ENCODE assay signal across 1 cellular context in the genomic region with DNA sequence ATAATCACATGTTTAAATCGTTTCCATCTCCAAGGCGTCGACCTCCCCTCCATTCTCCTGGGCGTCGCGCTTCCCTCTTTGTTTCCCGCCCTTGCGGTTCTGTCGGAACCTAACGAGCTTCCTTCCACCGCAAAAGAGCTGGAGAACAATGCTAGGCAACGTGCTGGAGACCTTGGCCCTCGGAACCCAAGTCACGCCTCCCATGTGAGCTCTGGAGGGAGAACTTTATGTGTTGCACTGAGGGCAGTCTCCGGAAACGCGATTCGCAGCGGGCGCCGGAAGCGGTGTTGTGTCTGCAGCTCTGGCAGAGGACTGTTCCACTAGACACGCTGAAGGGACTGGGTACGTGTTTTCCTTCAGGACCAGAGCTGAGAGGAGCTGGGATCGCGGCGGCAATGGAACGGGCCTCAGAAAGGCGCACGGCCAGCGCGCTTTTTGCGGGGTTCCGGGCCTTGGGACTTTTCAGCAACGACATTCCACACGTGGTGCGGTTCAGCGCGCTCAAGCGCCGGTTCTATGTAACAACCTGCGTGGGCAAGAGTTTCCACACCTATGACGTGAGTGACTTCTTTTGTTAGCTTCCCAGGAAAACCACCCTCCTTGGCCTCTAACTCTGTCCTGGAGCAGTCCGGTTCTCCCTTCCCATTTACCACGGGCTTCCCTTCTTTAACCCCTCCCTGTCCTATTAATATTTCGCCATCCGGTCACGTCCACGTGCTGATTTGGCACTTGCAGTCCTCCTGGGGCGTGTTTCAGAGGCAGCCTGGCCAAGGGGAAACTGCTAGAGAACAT.
TF ChIP-seq lines count a peak whose summit lies in the region.

Gene WDR36 (plus strand): TSS at position 287 of the 792 bp plus-strand sequence. CDS start 109 bp downstream, at position 396.

TF ChIP-seq in K562, 482 proteins besides CTCF, POLR2A, EP300 and RAD21 (continued from another document and continues in another):
- TF ChIP-seq, protein P1, sequence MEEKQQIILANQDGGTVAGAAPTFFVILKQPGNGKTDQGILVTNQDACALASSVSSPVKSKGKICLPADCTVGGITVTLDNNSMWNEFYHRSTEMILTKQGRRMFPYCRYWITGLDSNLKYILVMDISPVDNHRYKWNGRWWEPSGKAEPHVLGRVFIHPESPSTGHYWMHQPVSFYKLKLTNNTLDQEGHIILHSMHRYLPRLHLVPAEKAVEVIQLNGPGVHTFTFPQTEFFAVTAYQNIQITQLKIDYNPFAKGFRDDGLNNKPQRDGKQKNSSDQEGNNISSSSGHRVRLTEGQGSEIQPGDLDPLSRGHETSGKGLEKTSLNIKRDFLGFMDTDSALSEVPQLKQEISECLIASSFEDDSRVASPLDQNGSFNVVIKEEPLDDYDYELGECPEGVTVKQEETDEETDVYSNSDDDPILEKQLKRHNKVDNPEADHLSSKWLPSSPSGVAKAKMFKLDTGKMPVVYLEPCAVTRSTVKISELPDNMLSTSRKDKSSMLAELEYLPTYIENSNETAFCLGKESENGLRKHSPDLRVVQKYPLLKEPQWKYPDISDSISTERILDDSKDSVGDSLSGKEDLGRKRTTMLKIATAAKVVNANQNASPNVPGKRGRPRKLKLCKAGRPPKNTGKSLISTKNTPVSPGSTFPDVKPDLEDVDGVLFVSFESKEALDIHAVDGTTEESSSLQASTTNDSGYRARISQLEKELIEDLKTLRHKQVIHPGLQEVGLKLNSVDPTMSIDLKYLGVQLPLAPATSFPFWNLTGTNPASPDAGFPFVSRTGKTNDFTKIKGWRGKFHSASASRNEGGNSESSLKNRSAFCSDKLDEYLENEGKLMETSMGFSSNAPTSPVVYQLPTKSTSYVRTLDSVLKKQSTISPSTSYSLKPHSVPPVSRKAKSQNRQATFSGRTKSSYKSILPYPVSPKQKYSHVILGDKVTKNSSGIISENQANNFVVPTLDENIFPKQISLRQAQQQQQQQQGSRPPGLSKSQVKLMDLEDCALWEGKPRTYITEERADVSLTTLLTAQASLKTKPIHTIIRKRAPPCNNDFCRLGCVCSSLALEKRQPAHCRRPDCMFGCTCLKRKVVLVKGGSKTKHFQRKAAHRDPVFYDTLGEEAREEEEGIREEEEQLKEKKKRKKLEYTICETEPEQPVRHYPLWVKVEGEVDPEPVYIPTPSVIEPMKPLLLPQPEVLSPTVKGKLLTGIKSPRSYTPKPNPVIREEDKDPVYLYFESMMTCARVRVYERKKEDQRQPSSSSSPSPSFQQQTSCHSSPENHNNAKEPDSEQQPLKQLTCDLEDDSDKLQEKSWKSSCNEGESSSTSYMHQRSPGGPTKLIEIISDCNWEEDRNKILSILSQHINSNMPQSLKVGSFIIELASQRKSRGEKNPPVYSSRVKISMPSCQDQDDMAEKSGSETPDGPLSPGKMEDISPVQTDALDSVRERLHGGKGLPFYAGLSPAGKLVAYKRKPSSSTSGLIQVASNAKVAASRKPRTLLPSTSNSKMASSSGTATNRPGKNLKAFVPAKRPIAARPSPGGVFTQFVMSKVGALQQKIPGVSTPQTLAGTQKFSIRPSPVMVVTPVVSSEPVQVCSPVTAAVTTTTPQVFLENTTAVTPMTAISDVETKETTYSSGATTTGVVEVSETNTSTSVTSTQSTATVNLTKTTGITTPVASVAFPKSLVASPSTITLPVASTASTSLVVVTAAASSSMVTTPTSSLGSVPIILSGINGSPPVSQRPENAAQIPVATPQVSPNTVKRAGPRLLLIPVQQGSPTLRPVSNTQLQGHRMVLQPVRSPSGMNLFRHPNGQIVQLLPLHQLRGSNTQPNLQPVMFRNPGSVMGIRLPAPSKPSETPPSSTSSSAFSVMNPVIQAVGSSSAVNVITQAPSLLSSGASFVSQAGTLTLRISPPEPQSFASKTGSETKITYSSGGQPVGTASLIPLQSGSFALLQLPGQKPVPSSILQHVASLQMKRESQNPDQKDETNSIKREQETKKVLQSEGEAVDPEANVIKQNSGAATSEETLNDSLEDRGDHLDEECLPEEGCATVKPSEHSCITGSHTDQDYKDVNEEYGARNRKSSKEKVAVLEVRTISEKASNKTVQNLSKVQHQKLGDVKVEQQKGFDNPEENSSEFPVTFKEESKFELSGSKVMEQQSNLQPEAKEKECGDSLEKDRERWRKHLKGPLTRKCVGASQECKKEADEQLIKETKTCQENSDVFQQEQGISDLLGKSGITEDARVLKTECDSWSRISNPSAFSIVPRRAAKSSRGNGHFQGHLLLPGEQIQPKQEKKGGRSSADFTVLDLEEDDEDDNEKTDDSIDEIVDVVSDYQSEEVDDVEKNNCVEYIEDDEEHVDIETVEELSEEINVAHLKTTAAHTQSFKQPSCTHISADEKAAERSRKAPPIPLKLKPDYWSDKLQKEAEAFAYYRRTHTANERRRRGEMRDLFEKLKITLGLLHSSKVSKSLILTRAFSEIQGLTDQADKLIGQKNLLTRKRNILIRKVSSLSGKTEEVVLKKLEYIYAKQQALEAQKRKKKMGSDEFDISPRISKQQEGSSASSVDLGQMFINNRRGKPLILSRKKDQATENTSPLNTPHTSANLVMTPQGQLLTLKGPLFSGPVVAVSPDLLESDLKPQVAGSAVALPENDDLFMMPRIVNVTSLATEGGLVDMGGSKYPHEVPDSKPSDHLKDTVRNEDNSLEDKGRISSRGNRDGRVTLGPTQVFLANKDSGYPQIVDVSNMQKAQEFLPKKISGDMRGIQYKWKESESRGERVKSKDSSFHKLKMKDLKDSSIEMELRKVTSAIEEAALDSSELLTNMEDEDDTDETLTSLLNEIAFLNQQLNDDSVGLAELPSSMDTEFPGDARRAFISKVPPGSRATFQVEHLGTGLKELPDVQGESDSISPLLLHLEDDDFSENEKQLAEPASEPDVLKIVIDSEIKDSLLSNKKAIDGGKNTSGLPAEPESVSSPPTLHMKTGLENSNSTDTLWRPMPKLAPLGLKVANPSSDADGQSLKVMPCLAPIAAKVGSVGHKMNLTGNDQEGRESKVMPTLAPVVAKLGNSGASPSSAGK (IDR thresholded peaks at IDR 0.05): peak; percentile 99
- TF ChIP-seq ZNF175 (CRISPR knock-in tag; IDR thresholded peaks at IDR 0.05; ENCODE audit: low read depth): peak; percentile 73; the same call in 1 of the 2 replicates
- peak; percentile 24; the same call in 1 of the 2 replicates for TF ChIP-seq MTF1 (CRISPR knock-in tag; IDR thresholded peaks at IDR 0.05; ENCODE audit: borderline replicate concordance)
- peak; percentile 38 for TF ChIP-seq TCF3 (CRISPR knock-in tag; IDR thresholded peaks at IDR 0.05)
- TF ChIP-seq RBM39 (optimal IDR thresholded peaks at IDR 0.05; ENCODE audit: low read depth, low read length): peak; percentile 83
- peak; percentile 39; the same call in 1 of the 2 replicates for TF ChIP-seq KLF13 (tag; IDR thresholded peaks at IDR 0.05; ENCODE audit: borderline replicate concordance, low read depth)
- TF ChIP-seq SOX6 (IDR thresholded peaks at IDR 0.05): peak; percentile 95
- peak; percentile 96 for TF ChIP-seq RB1 (IDR thresholded peaks at IDR 0.05; ENCODE audit: low read depth)
- 0 out of 2 replicates have a peak, but pooled peaks have one; percentile 39 for TF ChIP-seq ZNF324 (CRISPR knock-in tag; IDR thresholded peaks at IDR 0.05)
- peak; percentile 68; the same call in 1 of the 2 replicates for TF ChIP-seq PML (IDR thresholded peaks at IDR 0.05; ENCODE audit: low read length)
- no peak for TF ChIP-seq ZNF197 (CRISPR knock-in tag; IDR thresholded peaks at IDR 0.05; ENCODE audit: low read depth)
- TF ChIP-seq RBBP5 (IDR thresholded peaks at IDR 0.05; ENCODE audit: borderline replicate concordance, insufficient read depth, low read length, poor library complexity, severe bottlenecking): peak; percentile 88
- TF ChIP-seq ZNF354B (CRISPR knock-in tag; IDR thresholded peaks at IDR 0.05): no peak
- peak; percentile 65; the same call in 1 of the 2 replicates for TF ChIP-seq RREB1 (CRISPR knock-in tag; IDR thresholded peaks at IDR 0.05)
- peak; percentile 88 for TF ChIP-seq ZBTB1 (CRISPR knock-in tag; IDR thresholded peaks at IDR 0.05; ENCODE audit: borderline replicate concordance, low read depth)
- TF ChIP-seq SIN3B (IDR thresholded peaks at IDR 0.05; ENCODE audit: low read depth): peak; percentile 91
- TF ChIP-seq EHMT2 (IDR thresholded peaks at IDR 0.05): peak; percentile 96
- TF ChIP-seq FOSL1 (tag; conservative IDR thresholded peaks at IDR 0.05): peak; percentile 31; the same call in 1 of the 2 replicates
- peak; percentile 98 for TF ChIP-seq GABPA (tag; conservative IDR thresholded peaks at IDR 0.05; ENCODE audit: low read depth)
- peak; percentile 83 for TF ChIP-seq TAF7 (tag; IDR thresholded peaks at IDR 0.05)
- TF ChIP-seq FOXK1 (CRISPR knock-in tag; IDR thresholded peaks at IDR 0.05; ENCODE audit: borderline replicate concordance): peak; percentile 75; the same call in 1 of the 2 replicates
- peak; percentile 60; the same call in 1 of the 2 replicates for TF ChIP-seq ESRRA (IDR thresholded peaks at IDR 0.05; ENCODE audit: borderline replicate concordance, low read depth)
- TF ChIP-seq, protein P2, sequence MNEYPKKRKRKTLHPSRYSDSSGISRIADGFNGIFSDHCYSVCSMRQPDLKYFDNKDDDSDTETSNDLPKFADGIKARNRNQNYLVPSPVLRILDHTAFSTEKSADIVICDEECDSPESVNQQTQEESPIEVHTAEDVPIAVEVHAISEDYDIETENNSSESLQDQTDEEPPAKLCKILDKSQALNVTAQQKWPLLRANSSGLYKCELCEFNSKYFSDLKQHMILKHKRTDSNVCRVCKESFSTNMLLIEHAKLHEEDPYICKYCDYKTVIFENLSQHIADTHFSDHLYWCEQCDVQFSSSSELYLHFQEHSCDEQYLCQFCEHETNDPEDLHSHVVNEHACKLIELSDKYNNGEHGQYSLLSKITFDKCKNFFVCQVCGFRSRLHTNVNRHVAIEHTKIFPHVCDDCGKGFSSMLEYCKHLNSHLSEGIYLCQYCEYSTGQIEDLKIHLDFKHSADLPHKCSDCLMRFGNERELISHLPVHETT (CRISPR knock-in tag; conservative IDR thresholded peaks at IDR 0.05 in 1 of 2, IDR thresholded peaks at IDR 0.05 in 1 of 2): peak in 1 of 2 experiments; percentile 82; a peak in 2 of 4 replicates
- peak; percentile 91 for TF ChIP-seq FOXK2 (conservative IDR thresholded peaks at IDR 0.05 in 1 of 2, IDR thresholded peaks at IDR 0.05 in 1 of 2; ENCODE audit: low read depth in 2 of 2)
- peak; percentile 84; the same call in 1 of the 2 replicates for TF ChIP-seq CTBP1 (IDR thresholded peaks at IDR 0.05; ENCODE audit: borderline replicate concordance)
- TF ChIP-seq NR3C1 (CRISPR knock-in tag; IDR thresholded peaks at IDR 0.05): peak; percentile 68; the same call in 1 of the 2 replicates
- TF ChIP-seq ZNF707 (CRISPR knock-in tag; conservative IDR thresholded peaks at IDR 0.05): peak; percentile 47; the same call in 1 of the 2 replicates
- no peak for TF ChIP-seq ZNF174 (CRISPR knock-in tag; IDR thresholded peaks at IDR 0.05)
- TF ChIP-seq ZNF3 (CRISPR knock-in tag; IDR thresholded peaks at IDR 0.05): no peak
- peak; percentile 62; the same call in 1 of the 2 replicates for TF ChIP-seq E2F3 (CRISPR knock-in tag; IDR thresholded peaks at IDR 0.05)
- TF ChIP-seq ZNF551 (CRISPR knock-in tag; IDR thresholded peaks at IDR 0.05): no peak
- TF ChIP-seq ETV5 (CRISPR knock-in tag; IDR thresholded peaks at IDR 0.05; ENCODE audit: low read depth): peak; percentile 80
- 0 out of 2 replicates have a peak, but pooled peaks have one; percentile 17 for TF ChIP-seq ARID1B (IDR thresholded peaks at IDR 0.05)
- peak; percentile 62; the same call in 1 of the 2 replicates for TF ChIP-seq ELF1 (tag; IDR thresholded peaks at IDR 0.05)
- TF ChIP-seq SMARCC2 (IDR thresholded peaks at IDR 0.05; ENCODE audit: low read depth): no peak
- TF ChIP-seq BRD4 (IDR thresholded peaks at IDR 0.05): no peak
- TF ChIP-seq MXD1 (CRISPR knock-in tag; IDR thresholded peaks at IDR 0.05; ENCODE audit: borderline replicate concordance, poor library complexity, severe bottlenecking): peak; percentile 5
- TF ChIP-seq RBM17 (IDR thresholded peaks at IDR 0.05; ENCODE audit: borderline replicate concordance, low read depth, low read length): no peak
- peak; percentile 43; the same call in 1 of the 2 replicates for TF ChIP-seq MECOM (CRISPR knock-in tag; IDR thresholded peaks at IDR 0.05)
